ENCODE assay signal across 8 cellular contexts in the genomic region with DNA sequence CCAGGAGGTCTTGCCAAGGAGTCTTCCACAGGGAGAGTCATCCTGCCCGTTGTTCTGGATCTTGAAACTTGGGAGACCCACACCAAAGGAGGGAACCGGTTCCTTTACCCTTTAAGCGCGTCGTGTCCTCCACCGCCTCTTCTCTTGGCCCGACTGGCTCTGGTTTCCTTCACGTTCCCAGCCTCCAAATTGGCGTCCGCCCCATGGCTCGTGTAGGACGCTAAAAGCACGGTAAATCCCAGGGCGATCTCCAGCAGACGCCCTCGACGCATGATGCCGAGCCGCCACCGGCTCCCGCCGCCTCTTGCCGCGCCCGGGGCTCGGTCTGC. TPM values are rescaled to one million over a fixed set of nuclear protein-coding genes. Genes with fewer than 3 reads are reported as not detected.
DNase-seq lines count a peak whose midpoint lies in the region; ATAC-seq, FAIRE-seq and TF ChIP-seq lines count a peak whose summit lies in the region.

No MANE protein-coding gene starts in this region.

- H3F3A ChIP-seq in PC-9 (ENCODE audit: insufficient read depth, low read depth) = no peaks in the 10 kb centered on the region

- BruUV-seq in PC-9 (replicated peaks; lab: Mats Ljungman, UMichigan) = no TSS peak

- no peak overlapping the region for H3K27ac Mint-ChIP-seq in natural killer cell
- H3K27ac Mint-ChIP-seq in natural killer cell treated with Interleukin-12 subunit alpha and Interleukin-12 subunit beta and Interleukin-15 and Interleukin-18, amount 100 ng/mL, for 72 hours = no peak overlapping the region

- peaks cover 32 to 48% of the 10 kb centered on the region in 2 donors for H3K27me3 Mint-ChIP-seq in natural killer cell (ENCODE audit: low read depth in 2 of 2)
- peaks cover 28 to 41% of the 10 kb centered on the region in 2 donors for H3K27me3 Mint-ChIP-seq in natural killer cell treated with Interleukin-12 subunit alpha and Interleukin-12 subunit beta and Interleukin-15 and Interleukin-18, amount 100 ng/mL, for 72 hours

- H3K27me3 ChIP-seq in SJSA1 (replicated peaks) (no peaks in the 10 kb centered on the region), PC-9 (ENCODE audit: insufficient read depth, low read depth) (no peaks in the 10 kb centered on the region)

- TF ChIP-seq CTCF in natural killer cell (IDR thresholded peaks at IDR 0.05) = no peak
- TF ChIP-seq CTCF in retinal pigment epithelial cell (conservative IDR thresholded peaks at IDR 0.05; ENCODE audit: low read depth, low read length) = no peak
- no peak for TF ChIP-seq CTCF in PC-9 (conservative IDR thresholded peaks at IDR 0.05)

- peak overlapping the region; percentile 29 for H3K4me3 Mint-ChIP-seq in natural killer cell
- no peak overlapping the region for H3K4me3 Mint-ChIP-seq in natural killer cell treated with Interleukin-12 subunit alpha and Interleukin-12 subunit beta and Interleukin-15 and Interleukin-18, amount 100 ng/mL, for 72 hours

- DNase-seq in natural killer cell = no peak
- no peak for DNase-seq in natural killer cell treated with Interleukin-12 subunit alpha and Interleukin-12 subunit beta and Interleukin-15 and Interleukin-18, amount 100 ng/mL, for 72 hours (ENCODE audit: low spot score)
- peak; percentile 42 to 50 for DNase-seq in SJSA1 (ENCODE audit: low read depth in 1 of 2, low spot score in 2 of 2)
- peak; percentile 70 for DNase-seq in Right ventricle myocardium superior
- no peak for DNase-seq in retinal pigment epithelial cell (ENCODE audit: low read depth)
- no peak for DNase-seq in G401 (ENCODE audit: low spot score)
- DNase-seq in HTR-8/SVneo (ENCODE audit: insufficient read length, low spot score) = no peak
- DNase-seq in PC-9 = no peak

- no peaks in the 10 kb centered on the region for H3K9me2 ChIP-seq in PC-9 (ENCODE audit: insufficient read depth)

- H3K27ac ChIP-seq in SJSA1 = peak overlapping the region; percentile 76
- no peak overlapping the region for H3K27ac ChIP-seq in PC-9

- ATAC-seq in natural killer cell (no peak), Right ventricle myocardium superior (ENCODE audit: poor library complexity) (no peak)
- no peak for ATAC-seq in natural killer cell treated with Interleukin-12 subunit alpha and Interleukin-12 subunit beta and Interleukin-15 and Interleukin-18, amount 100 ng/mL, for 72 hours

- H3K36me3 ChIP-seq in SJSA1 (peaks cover 57% of the 10 kb centered on the region), PC-9 (ENCODE audit: low read depth) (no peaks in the 10 kb centered on the region)

- H3K36me3 Mint-ChIP-seq in natural killer cell = no peaks in the 10 kb centered on the region
- no peaks in the 10 kb centered on the region for H3K36me3 Mint-ChIP-seq in natural killer cell treated with Interleukin-12 subunit alpha and Interleukin-12 subunit beta and Interleukin-15 and Interleukin-18, amount 100 ng/mL, for 72 hours

- no peaks in the 10 kb centered on the region for H3K4me1 Mint-ChIP-seq in natural killer cell
- H3K4me1 Mint-ChIP-seq in natural killer cell treated with Interleukin-12 subunit alpha and Interleukin-12 subunit beta and Interleukin-15 and Interleukin-18, amount 100 ng/mL, for 72 hours (ENCODE audit: low read depth in 2 of 2) = no peaks in the 10 kb centered on the region

- no peaks in the 10 kb centered on the region for H3K9me3 Mint-ChIP-seq in natural killer cell
- H3K9me3 Mint-ChIP-seq in natural killer cell treated with Interleukin-12 subunit alpha and Interleukin-12 subunit beta and Interleukin-15 and Interleukin-18, amount 100 ng/mL, for 72 hours = no peaks in the 10 kb centered on the region

- H3K9me3 ChIP-seq in SJSA1 (replicated peaks) (no peaks in the 10 kb centered on the region), PC-9 (ENCODE audit: insufficient read depth, low read depth) (no peaks in the 10 kb centered on the region)

- in situ Hi-C loops in G401 (cut with HindIII; ENCODE audit: low sequenced_read_pairs) = no loop called here

- no peak overlapping the region for H2AFZ ChIP-seq in PC-9

- CTCF ChIA-PET in PC-9 (lab: Charles Lee) = no interaction called here

- H3K79me2 ChIP-seq in PC-9 (ENCODE audit: low read depth) = no peaks in the 10 kb centered on the region

- H4K20me1 ChIP-seq in PC-9 (ENCODE audit: insufficient read depth) = no peaks in the 10 kb centered on the region

- H3K4me3 ChIP-seq in SJSA1 (peak overlapping the region; percentile 91), retinal pigment epithelial cell (ENCODE audit: low read length) (peak overlapping the region; percentile 92), PC-9 (no peak overlapping the region)

- intact Hi-C loops in natural killer cell (cut with micrococcal nuclease) (no loop called here), Right ventricle myocardium superior (cut with DNase I) (loop anchor here (10.0 kb wide), 2 partner anchors 120 to 280 kb away; no protein-coding TSS in a partner anchor), PC-9 (cut with micrococcal nuclease; ENCODE audit: unreplicated experiment) (loop anchor here (10.0 kb wide), 2 partner anchors 140 to 160 kb away; no protein-coding TSS in a partner anchor)

- no peak overlapping the region for H3K4me2 ChIP-seq in PC-9

- POLR2A ChIA-PET in PC-9 (lab: Charles Lee; ENCODE audit: unreplicated experiment) = no interaction called here

- H3K4me1 ChIP-seq in SJSA1 (replicated peaks) (peaks cover 52% of the 10 kb centered on the region), PC-9 (replicated peaks; ENCODE audit: insufficient read depth) (no peaks in the 10 kb centered on the region)

- FAIRE-seq in HTR-8/SVneo (lab: Jason Lieb, UNC) = no peak

RNA-seq across cellular contexts. Expression of gene FBN1, which starts 1.0 kb away (rescaled TPM):
- total RNA-seq in natural killer cell = under 1 TPM; 0.33 to 0.54 (median 0.33) TPM
- total RNA-seq in natural killer cell treated with Interleukin-12 subunit alpha and Interleukin-12 subunit beta and Interleukin-15 and Interleukin-18, amount 100 ng/mL, for 72 hours = under 1 TPM; 0.29 to 0.59 TPM
- total RNA-seq in SJSA1 (2014; rRNA removed; shearing (Covaris generic)) = 352 and 372 TPM in 2 replicates
- 39.4 TPM for total RNA-seq in Right ventricle myocardium superior
- total RNA-seq in G401 (2014; rRNA removed; shearing (Covaris generic)) = 15.3 and 17.2 TPM in 2 replicates
- total RNA-seq in PC-9 (2021) = 1.3 TPM in 2 replicates

Comparison
In these comparisons a context has a peak if more than half of its experiments do, and no peak if none do; other contexts are left out.
1. DNase-seq: peak in SJSA1 (2 of 2) and Right ventricle myocardium superior (single experiment); none in natural killer cell (single experiment), natural killer cell treated with Interleukin-12 subunit alpha and Interleukin-12 subunit beta and Interleukin-15 and Interleukin-18, amount 100 ng/mL, for 72 hours (single experiment), retinal pigment epithelial cell (single experiment), G401 (single experiment), HTR-8/SVneo (single experiment) and PC-9 (0 of 2).